23 cellular contexts compared by ENCODE assay signal in genomic region chr1:240058049-240058448, GRCh38. TPM values are rescaled to one million over a fixed set of nuclear protein-coding genes. Genes with fewer than 3 reads are reported as not detected.
DNase-seq lines count a peak whose midpoint lies in the region; ATAC-seq and TF ChIP-seq lines count a peak whose summit lies in the region.
"Had no signal": no experiment of that assay in that cellular context is flagged by ENCODE, and none has a peak within 500 bp of the region (broad histone marks: within the 10 kb centered on the region; RNA-seq: fewer than 3 reads in every experiment).

No MANE protein-coding gene starts in this region.

- H3K9me3 Mint-ChIP-seq in GM23338 (no peaks in the 10 kb centered on the region), neural progenitor cell (peaks cover 1% of the 10 kb centered on the region)
- no peaks in the 10 kb centered on the region for H3K9me3 Mint-ChIP-seq in natural killer cell treated with Interleukin-12 subunit alpha and Interleukin-12 subunit beta and Interleukin-15 and Interleukin-18, amount 100 ng/mL, for 72 hours
- H3K9me3 Mint-ChIP-seq: CD4-positive, alpha-beta T cell had no signal

- peaks cover 3% of the 10 kb centered on the region for H3K27me3 Mint-ChIP-seq in GM23338 (ENCODE audit: insufficient read depth, low read depth, poor library complexity)
- no peaks in the 10 kb centered on the region for H3K27me3 Mint-ChIP-seq in neural progenitor cell (ENCODE audit: insufficient read depth, low read depth)
- H3K27me3 Mint-ChIP-seq in natural killer cell treated with Interleukin-12 subunit alpha and Interleukin-12 subunit beta and Interleukin-15 and Interleukin-18, amount 100 ng/mL, for 72 hours = peaks cover 0 to 4% of the 10 kb centered on the region in 2 donors
- H3K27me3 Mint-ChIP-seq: CD4-positive, alpha-beta T cell; CD8-positive, alpha-beta memory T cell had no signal

- intact Hi-C loops in sciatic nerve (cut with DNase I) = no loop called here

- H3K4me1 ChIP-seq in GM23338 (ENCODE audit: insufficient read depth) (peaks cover 15% of the 10 kb centered on the region), neural progenitor cell (no peaks in the 10 kb centered on the region)
- H3K4me1 ChIP-seq: A549, BE2C, HAP-1 had no signal

- TF ChIP-seq CTCF in GM23338 (conservative IDR thresholded peaks at IDR 0.05; ENCODE audit: low read depth in 2 of 2) (no peak), neural progenitor cell (IDR thresholded peaks at IDR 0.05) (no peak)

- peaks cover 16% of the 10 kb centered on the region for H3K4me1 Mint-ChIP-seq in GM23338
- H3K4me1 Mint-ChIP-seq in neural progenitor cell = peaks cover 10% of the 10 kb centered on the region
- H3K4me1 Mint-ChIP-seq in natural killer cell treated with Interleukin-12 subunit alpha and Interleukin-12 subunit beta and Interleukin-15 and Interleukin-18, amount 100 ng/mL, for 72 hours (ENCODE audit: low read depth in 2 of 2) = no peaks in the 10 kb centered on the region
- H3K4me1 Mint-ChIP-seq: CD14-positive monocyte; CD8-positive, alpha-beta memory T cell had no signal

- H3K9me3 ChIP-seq in neural progenitor cell (ENCODE audit: low read depth) = no peaks in the 10 kb centered on the region
- H3K9me3 ChIP-seq: A549; BE2C; BLaER1 treated with 17β-estradiol and CSF1 and Interleukin-3, amounts not matched to agents 10 nM and 100 nM; HAP-1 had no signal

- ATAC-seq in GM23338 = no peak
- peak; percentile 70 for ATAC-seq in sciatic nerve
- ATAC-seq in HG03520 (IDR thresholded peaks at IDR 0.05; ENCODE audit: unreplicated experiment) = no peak
- no peak for ATAC-seq in natural killer cell treated with Interleukin-12 subunit alpha and Interleukin-12 subunit beta and Interleukin-15 and Interleukin-18, amount 100 ng/mL, for 72 hours
- ATAC-seq in GM21576 (IDR thresholded peaks at IDR 0.05; ENCODE audit: unreplicated experiment) = no peak
- ATAC-seq: A549 had no signal

- no peak for DNase-seq in GM23338 (ENCODE audit: low spot score)
- DNase-seq in SK-MEL-5 (ENCODE audit: low read depth, low spot score) = peak; percentile 52
- no peak for DNase-seq in neural progenitor cell (ENCODE audit: low spot score)
- DNase-seq in sciatic nerve (ENCODE audit: low spot score) = no peak
- DNase-seq in NCI-H524 treated with DMSO at 0.1 percent for 48 hours (lab: John Stamatoyannopoulos, UW) = no peak
- DNase-seq in natural killer cell treated with Interleukin-12 subunit alpha and Interleukin-12 subunit beta and Interleukin-15 and Interleukin-18, amount 100 ng/mL, for 72 hours (ENCODE audit: low spot score) = no peak
- DNase-seq: 8988T; ACHN; AML-193; BE2C; Calu3; CD4-positive, alpha-beta T cell; CD8-positive, alpha-beta memory T cell; COR-L47; DMS153; DND-41; GOT3 had no signal

- H3K36me3 Mint-ChIP-seq in GM23338 (ENCODE audit: low read depth) (no peaks in the 10 kb centered on the region), neural progenitor cell (no peaks in the 10 kb centered on the region)
- no peaks in the 10 kb centered on the region for H3K36me3 Mint-ChIP-seq in natural killer cell treated with Interleukin-12 subunit alpha and Interleukin-12 subunit beta and Interleukin-15 and Interleukin-18, amount 100 ng/mL, for 72 hours
- H3K36me3 Mint-ChIP-seq: CD14-positive monocyte; CD8-positive, alpha-beta memory T cell had no signal

- no peaks in the 10 kb centered on the region for H3K27me3 ChIP-seq in GM23338 (ENCODE audit: insufficient read depth)
- H3K27me3 ChIP-seq in neural progenitor cell = no peaks in the 10 kb centered on the region
- H3K27me3 ChIP-seq: BE2C; BLaER1 treated with 17β-estradiol and CSF1 and Interleukin-3, amounts not matched to agents 10 nM and 100 nM had no signal

- H3F3A ChIP-seq in GM23338 (replicated peaks; ENCODE audit: low read depth) (no peaks in the 10 kb centered on the region), neural progenitor cell (ENCODE audit: low read depth) (no peaks in the 10 kb centered on the region)

- no peaks in the 10 kb centered on the region for H4K20me1 ChIP-seq in GM23338 (replicated peaks; ENCODE audit: insufficient read depth)
- H4K20me1 ChIP-seq in neural progenitor cell (ENCODE audit: low read depth) = no peaks in the 10 kb centered on the region
- H4K20me1 ChIP-seq: BLaER1 treated with 17β-estradiol and CSF1 and Interleukin-3, amounts not matched to agents 10 nM and 100 nM had no signal

- H3K4me3 Mint-ChIP-seq in GM23338 (no peak overlapping the region), neural progenitor cell (no peak overlapping the region)
- no peak overlapping the region for H3K4me3 Mint-ChIP-seq in natural killer cell treated with Interleukin-12 subunit alpha and Interleukin-12 subunit beta and Interleukin-15 and Interleukin-18, amount 100 ng/mL, for 72 hours
- H3K4me3 Mint-ChIP-seq: CD14-positive monocyte; CD4-positive, alpha-beta T cell; CD8-positive, alpha-beta memory T cell had no signal

- H2AFZ ChIP-seq in GM23338 (peak overlapping the region; percentile 47; the same call in 1 of the 2 replicates), neural progenitor cell (replicated peaks) (no peak overlapping the region)

- no peak overlapping the region for H3K27ac Mint-ChIP-seq in GM23338
- peak overlapping the region; percentile 10 for H3K27ac Mint-ChIP-seq in neural progenitor cell
- no peak overlapping the region for H3K27ac Mint-ChIP-seq in natural killer cell treated with Interleukin-12 subunit alpha and Interleukin-12 subunit beta and Interleukin-15 and Interleukin-18, amount 100 ng/mL, for 72 hours
- H3K27ac Mint-ChIP-seq: CD14-positive monocyte; CD4-positive, alpha-beta T cell had no signal

- H3K36me3 ChIP-seq in GM23338 (ENCODE audit: insufficient read depth) (no peaks in the 10 kb centered on the region), neural progenitor cell (no peaks in the 10 kb centered on the region)
- H3K36me3 ChIP-seq: BE2C; BLaER1 treated with 17β-estradiol and CSF1 and Interleukin-3, amounts not matched to agents 10 nM and 100 nM; HAP-1 had no signal

- no peak overlapping the region for H3K4me2 ChIP-seq in GM23338
- no peak overlapping the region for H3K4me2 ChIP-seq in neural progenitor cell
- H3K4me2 ChIP-seq: A549; BLaER1 treated with 17β-estradiol and CSF1 and Interleukin-3, amounts not matched to agents 10 nM and 100 nM had no signal

- in situ Hi-C loops in SK-MEL-5 (cut with HindIII; ENCODE audit: low pct_unique_long_range_greater_than_20kb, low sequenced_read_pairs) = no loop called here

- H3K9ac ChIP-seq in neural progenitor cell = no peak overlapping the region
- H3K9ac ChIP-seq: BLaER1 treated with 17β-estradiol and CSF1 and Interleukin-3, amounts not matched to agents 10 nM and 100 nM had no signal

- no peak overlapping the region for H3K4me3 ChIP-seq in GM23338
- no peak overlapping the region for H3K4me3 ChIP-seq in neural progenitor cell
- H3K4me3 ChIP-seq: A549; BLaER1 treated with 17β-estradiol and CSF1 and Interleukin-3, amounts not matched to agents 10 nM and 100 nM; HAP-1 had no signal

- H3K9me2 ChIP-seq in GM23338 (ENCODE audit: insufficient read depth) = 0 out of 2 replicates have a peak, but pooled peaks cover 8% of the 10 kb centered on the region

- H3K79me2 ChIP-seq in GM23338 (replicated peaks; ENCODE audit: insufficient read depth) (no peaks in the 10 kb centered on the region), neural progenitor cell (ENCODE audit: low read depth) (no peaks in the 10 kb centered on the region)

- H3K27ac ChIP-seq in GM23338 (ENCODE audit: low read depth) (no peak overlapping the region), neural progenitor cell (no peak overlapping the region)
- H3K27ac ChIP-seq: A549; BLaER1 treated with 17β-estradiol and CSF1 and Interleukin-3, amounts not matched to agents 10 nM and 100 nM had no signal

TF ChIP-seq in GM23338, 12 proteins besides CTCF, POLR2A, EP300 and RAD21 (continues in another document):
- no peak for TF ChIP-seq POLR2AphosphoS5 (IDR thresholded peaks at IDR 0.05; ENCODE audit: low read depth)
- no peak for TF ChIP-seq EZH2 (IDR thresholded peaks at IDR 0.05; ENCODE audit: low read depth, unreplicated experiment)
- TF ChIP-seq STAT1 (IDR thresholded peaks at IDR 0.05; ENCODE audit: unreplicated experiment) = no peak
- TF ChIP-seq ETS1 (IDR thresholded peaks at IDR 0.05) = no peak
- no peak for TF ChIP-seq EZH2phosphoT487 (IDR thresholded peaks at IDR 0.05; ENCODE audit: unreplicated experiment)
- TF ChIP-seq ZNF331 (CRISPR knock-in tag; IDR thresholded peaks at IDR 0.05; ENCODE audit: low read depth) = no peak
- TF ChIP-seq ZNF114 (CRISPR knock-in tag; IDR thresholded peaks at IDR 0.05) = no peak

RNA-seq across cellular contexts. Expression of gene FMN2, which starts 33.6 kb away (rescaled TPM):
- total RNA-seq in GM23338 (2014; rRNA removed; shearing (Covaris generic)) = 2.5 and 6.0 TPM in 2 replicates
- polyA plus RNA-seq in GM23338 (2016; fragmentation: Nextera tagmentation; extraction: Ambion mirVana) = 1.4 and 1.5 TPM in 2 replicates
- total RNA-seq in SK-MEL-5 (2014; rRNA removed; shearing (Covaris generic)) = 35.4 and 39.8 TPM in 2 replicates
- 24.9 and 45.3 TPM in 2 replicates for polyA plus RNA-seq in SK-MEL-5 (2015; cell fraction: cytosol; rRNA removed)
- polyA plus RNA-seq in SK-MEL-5 (2015; cell fraction: nucleus; rRNA removed) = 11.7 and 13.8 TPM in 2 replicates
- total RNA-seq in neural progenitor cell (ENCODE audit: low replicate concordance) = 1.7 TPM in 2 replicates
- total RNA-seq in sciatic nerve = 60.1 TPM
- not detected for total RNA-seq in natural killer cell treated with Interleukin-12 subunit alpha and Interleukin-12 subunit beta and Interleukin-15 and Interleukin-18, amount 100 ng/mL, for 72 hours
- total RNA-seq: CD4-positive, alpha-beta T cell; CD8-positive, alpha-beta memory T cell had no signal
- polyA plus RNA-seq: CD14-positive monocyte; CD8-positive, alpha-beta memory T cell had no signal
